In genomic region chr2:191150121-191150450, GRCh38 we compare ENCODE assay signal across 8 cellular contexts. TPM values are rescaled to one million over a fixed set of nuclear protein-coding genes. Genes with fewer than 3 reads are reported as not detected.
DNase-seq lines count a peak whose midpoint lies in the region; ATAC-seq and TF ChIP-seq lines count a peak whose summit lies in the region.

No MANE protein-coding gene starts in this region.

- peak overlapping the region; percentile 82 for H3K4me3 Mint-ChIP-seq in HFFc6

- peaks cover 26% of the 10 kb centered on the region for H3K4me1 Mint-ChIP-seq in HFFc6 (ENCODE audit: low read depth)

- TF ChIP-seq CTCF in HFFc6 (IDR thresholded peaks at IDR 0.05) = no peak
- no peak for TF ChIP-seq CTCF in PC-9 (conservative IDR thresholded peaks at IDR 0.05)
- TF ChIP-seq CTCF in fibroblast of the aortic adventitia (IDR thresholded peaks at IDR 0.05; ENCODE audit: insufficient read depth, low read length) = no peak

- POLR2A ChIA-PET in PC-9 (lab: Charles Lee; ENCODE audit: unreplicated experiment) = no interaction called here

- no peaks in the 10 kb centered on the region for H3K9me2 ChIP-seq in PC-9 (ENCODE audit: insufficient read depth)

- H3K27ac ChIP-seq in PC-9 = no peak overlapping the region

- H3F3A ChIP-seq in PC-9 (ENCODE audit: insufficient read depth, low read depth) = no peaks in the 10 kb centered on the region

- no peaks in the 10 kb centered on the region for H3K9me3 ChIP-seq in PC-9 (ENCODE audit: insufficient read depth, low read depth)

- H3K36me3 ChIP-seq in PC-9 (ENCODE audit: low read depth) = no peaks in the 10 kb centered on the region

- H3K4me1 ChIP-seq in PC-9 (replicated peaks; ENCODE audit: insufficient read depth) = 0 out of 2 replicates have a peak, but pooled peaks cover 4% of the 10 kb centered on the region

- peak overlapping the region; percentile 94 for H3K4me2 ChIP-seq in PC-9

- no TSS peak for BruUV-seq in PC-9 (replicated peaks; lab: Mats Ljungman, UMichigan)

- H3K27me3 ChIP-seq in PC-9 (ENCODE audit: insufficient read depth, low read depth) = no peaks in the 10 kb centered on the region

- no peak overlapping the region for H3K27ac Mint-ChIP-seq in HFFc6

- H4K20me1 ChIP-seq in PC-9 (ENCODE audit: insufficient read depth) = no peaks in the 10 kb centered on the region

- no peaks in the 10 kb centered on the region for H3K9me3 Mint-ChIP-seq in HFFc6

- DNase-seq in HFFc6 (no peak), PC-9 (no peak), fibroblast of the aortic adventitia (ENCODE audit: low read depth) (no peak), skeletal muscle cell (ENCODE audit: low read depth) (no peak), NCI-H2196 (lab: John Stamatoyannopoulos, UW; ENCODE audit: unreplicated experiment) (no peak), amniotic stem cell (lab: John Stamatoyannopoulos, UW) (no peak), NCI-H510A treated with DMSO at 0.1 percent for 48 hours (lab: John Stamatoyannopoulos, UW) (no peak)

- CTCF ChIA-PET in PC-9 (lab: Charles Lee) = no interaction called here

- H3K27me3 Mint-ChIP-seq in HFFc6 (ENCODE audit: insufficient read depth) = peaks cover 9% of the 10 kb centered on the region; the same call in 1 of the 2 replicates

- peak overlapping the region; percentile 93 for H2AFZ ChIP-seq in PC-9

- peak overlapping the region; percentile 86 for H3K4me3 ChIP-seq in PC-9
- peak overlapping the region; percentile 54 for H3K4me3 ChIP-seq in fibroblast of the aortic adventitia (ENCODE audit: low read depth, low read length)
- H3K4me3 ChIP-seq in skeletal muscle cell (ENCODE audit: low read depth, low read length) = peak overlapping the region; percentile 50

- no peaks in the 10 kb centered on the region for H3K36me3 Mint-ChIP-seq in HFFc6 (ENCODE audit: low read depth)

- H3K79me2 ChIP-seq in PC-9 (ENCODE audit: low read depth) = no peaks in the 10 kb centered on the region

- ATAC-seq in GM18511 (IDR thresholded peaks at IDR 0.05; ENCODE audit: unreplicated experiment) = peak; percentile 41

- intact Hi-C loops in PC-9 (cut with micrococcal nuclease; ENCODE audit: unreplicated experiment) = loop anchor here (2.0 kb wide), 1 partner anchor 97 kb away; no protein-coding TSS in a partner anchor

RNA-seq across cellular contexts. Expression of gene STAT4, which starts 0.7 kb away (rescaled TPM):
- 1 to 10 TPM in 1 of 6 experiments, under 1 TPM in 5; 0.31 to 1.1 (median 0.47) TPM for total RNA-seq in HFFc6 (2021; fragmentation: NEBNext Ultra II Directional; extraction: Animal tissue kit (Norgen Biotek cat#: 25700))
- total RNA-seq in PC-9 (2021) (0.23 and 0.70 TPM in 2 replicates), fibroblast of the aortic adventitia (ENCODE audit: low replicate concordance) (0.54 and 0.98 TPM in 2 replicates)
